18 cellular contexts compared by ENCODE assay signal in genomic region chr20:49907405-49908257, GRCh38. TPM values are rescaled to one million over a fixed set of nuclear protein-coding genes. Genes with fewer than 3 reads are reported as not detected.
A peak's percentile ranks its signal among the peaks of the same experiment; 100 is the strongest.
DNase-seq lines count a peak whose midpoint lies in the region; ATAC-seq and TF ChIP-seq lines count a peak whose summit lies in the region.
"Had no signal": no experiment of that assay in that cellular context is flagged by ENCODE, and none has a peak within 500 bp of the region (broad histone marks: within the 10 kb centered on the region; RNA-seq: fewer than 3 reads in every experiment).

No MANE protein-coding gene starts in this region.

- no peak for TF ChIP-seq CTCF in chondrocyte (IDR thresholded peaks at IDR 0.05)

- peak overlapping the region; percentile 68 to 93 for H3K27ac Mint-ChIP-seq in activated naive CD4-positive, alpha-beta T cell treated with anti-CD3 and anti-CD28 coated beads, Interleukin-2, amount 50 U/mL, for 72 hours
- no peak overlapping the region for H3K27ac Mint-ChIP-seq in activated naive CD4-positive, alpha-beta T cell treated with anti-CD3 and anti-CD28 coated beads for 36 hours
- H3K27ac Mint-ChIP-seq in chondrocyte (ENCODE audit: unreplicated experiment) (peak overlapping the region; percentile 30), memory B cell (peak overlapping the region; percentile 60)
- H3K27ac Mint-ChIP-seq: CD8-positive, alpha-beta T cell had no signal

- ATAC-seq in activated naive CD4-positive, alpha-beta T cell treated with anti-CD3 and anti-CD28 coated beads, Interleukin-2, amount 50 U/mL, for 72 hours: no peak
- ATAC-seq in memory B cell (ENCODE audit: low read depth) (no peak), GM21529 (IDR thresholded peaks at IDR 0.05; ENCODE audit: unreplicated experiment) (no peak), HG03139 (IDR thresholded peaks at IDR 0.05; ENCODE audit: unreplicated experiment) (no peak), HG02642 (IDR thresholded peaks at IDR 0.05; ENCODE audit: poor library complexity, unreplicated experiment) (no peak)
- ATAC-seq: CD8-positive, alpha-beta T cell; GM12878; HCT116; Panc1 had no signal

- no peaks in the 10 kb centered on the region for H3K9me3 Mint-ChIP-seq in activated naive CD4-positive, alpha-beta T cell treated with anti-CD3 and anti-CD28 coated beads, Interleukin-2, amount 50 U/mL, for 72 hours
- H3K9me3 Mint-ChIP-seq in activated naive CD4-positive, alpha-beta T cell treated with anti-CD3 and anti-CD28 coated beads for 36 hours: no peaks in the 10 kb centered on the region
- no peaks in the 10 kb centered on the region for H3K9me3 Mint-ChIP-seq in chondrocyte (ENCODE audit: low read depth)
- H3K9me3 Mint-ChIP-seq in memory B cell: no peaks in the 10 kb centered on the region
- H3K9me3 Mint-ChIP-seq: CD8-positive, alpha-beta T cell had no signal

- H3K4me1 Mint-ChIP-seq in activated naive CD4-positive, alpha-beta T cell treated with anti-CD3 and anti-CD28 coated beads for 36 hours (ENCODE audit: low read depth): peaks cover 6% of the 10 kb centered on the region
- H3K4me1 Mint-ChIP-seq in chondrocyte (ENCODE audit: low read depth): peaks cover 5% of the 10 kb centered on the region
- peaks cover 11% of the 10 kb centered on the region for H3K4me1 Mint-ChIP-seq in memory B cell

- H3K4me3 Mint-ChIP-seq in activated naive CD4-positive, alpha-beta T cell treated with anti-CD3 and anti-CD28 coated beads for 36 hours: no peak overlapping the region
- H3K4me3 Mint-ChIP-seq in chondrocyte (ENCODE audit: unreplicated experiment): no peak overlapping the region
- H3K4me3 Mint-ChIP-seq in memory B cell: no peak overlapping the region
- H3K4me3 Mint-ChIP-seq: CD8-positive, alpha-beta T cell had no signal

- H3K27ac ChIP-seq in substantia nigra (ENCODE audit: low read depth, low read length, poor library complexity, severe bottlenecking): peak overlapping the region; percentile 42

- DNase-seq in activated naive CD4-positive, alpha-beta T cell treated with anti-CD3 and anti-CD28 coated beads, Interleukin-2, amount 50 U/mL, for 72 hours (ENCODE audit: low spot score in 2 of 2): no peak
- no peak for DNase-seq in activated naive CD4-positive, alpha-beta T cell treated with anti-CD3 and anti-CD28 coated beads for 36 hours
- DNase-seq in chondrocyte (ENCODE audit: low spot score): peak; percentile 76
- DNase-seq in memory B cell (ENCODE audit: low spot score in 2 of 2): no peak
- DNase-seq in substantia nigra (lab: John Stamatoyannopoulos, UW): no peak
- DNase-seq: CD8-positive, alpha-beta T cell; DND-41; GDM1; NCI-H1417; NCI-H187 treated with DMSO at 0.1 percent for 48 hours; NCI-H524; SHP77 had no signal

- H3K27me3 Mint-ChIP-seq in activated naive CD4-positive, alpha-beta T cell treated with anti-CD3 and anti-CD28 coated beads for 36 hours (ENCODE audit: low read depth): no peaks in the 10 kb centered on the region
- H3K27me3 Mint-ChIP-seq in chondrocyte (ENCODE audit: low read depth) (no peaks in the 10 kb centered on the region), memory B cell (no peaks in the 10 kb centered on the region)

- intact Hi-C loops in activated naive CD4-positive, alpha-beta T cell treated with anti-CD3 and anti-CD28 coated beads for 36 hours (cut with micrococcal nuclease): no loop called here

- CTCF ChIA-PET in activated naive CD4-positive, alpha-beta T cell treated with anti-CD3 and anti-CD28 coated beads for 36 hours (lab: Charles Lee): interaction anchor here (1.1 kb wide), 1 partner anchor 295 kb away, joined by 5 read pairs; no protein-coding TSS in a partner anchor

- H3K36me3 Mint-ChIP-seq in activated naive CD4-positive, alpha-beta T cell treated with anti-CD3 and anti-CD28 coated beads, Interleukin-2, amount 50 U/mL, for 72 hours: peaks cover 6% of the 10 kb centered on the region in 2 donors
- H3K36me3 Mint-ChIP-seq in activated naive CD4-positive, alpha-beta T cell treated with anti-CD3 and anti-CD28 coated beads for 36 hours (ENCODE audit: low read depth): peaks cover 20% of the 10 kb centered on the region
- H3K36me3 Mint-ChIP-seq in chondrocyte (ENCODE audit: low read depth) (peaks cover 17% of the 10 kb centered on the region), memory B cell (peaks cover 35% of the 10 kb centered on the region)

RNA-seq across cellular contexts. Expression of gene SPATA2, which starts 7.7 kb away (rescaled TPM):
- total RNA-seq in activated naive CD4-positive, alpha-beta T cell treated with anti-CD3 and anti-CD28 coated beads, Interleukin-2, amount 50 U/mL, for 72 hours: 1 to 10 TPM; 7.2 to 7.9 TPM
- total RNA-seq in activated naive CD4-positive, alpha-beta T cell treated with anti-CD3 and anti-CD28 coated beads for 36 hours: 1 to 10 TPM; 6.6 to 7.3 TPM
- total RNA-seq in chondrocyte: 5.6 to 6.5 TPM (median 5.9 TPM) in 3 replicates

RNA-seq across cellular contexts. Expression of gene RNF114, which starts 28.6 kb away (rescaled TPM):
- 10 to 100 TPM; 60.9 to 66.0 TPM for total RNA-seq in activated naive CD4-positive, alpha-beta T cell treated with anti-CD3 and anti-CD28 coated beads, Interleukin-2, amount 50 U/mL, for 72 hours
- 10 to 100 TPM; 72.3 to 76.5 TPM for total RNA-seq in activated naive CD4-positive, alpha-beta T cell treated with anti-CD3 and anti-CD28 coated beads for 36 hours
- total RNA-seq in chondrocyte: 45.4 to 49.5 TPM (median 46.2 TPM) in 3 replicates
